24 cellular contexts compared by ENCODE assay signal in genomic region chr2:168239281-168239680, GRCh38.
"Had no signal": no experiment of that assay in that cellular context is flagged by ENCODE, and none has a peak within 500 bp of the region (broad histone marks: within the 10 kb centered on the region; RNA-seq: fewer than 3 reads in every experiment).

No MANE protein-coding gene starts in this region.

- H3K9me3 ChIP-seq: Peyer's patch, SJSA1 had no signal

- H3K4me3 ChIP-seq: cardiac muscle cell, Peyer's patch, SJSA1 had no signal

- H3K36me3 ChIP-seq: brain microvascular endothelial cell, cardiac muscle cell, Peyer's patch, SJSA1 had no signal

- H3K27me3 ChIP-seq: brain microvascular endothelial cell, cardiac muscle cell, Peyer's patch, SJSA1 had no signal

- DNase-seq: activated B cell treated with CpG ODN at 0.5 μM for 24 hours; activated CD4-positive, alpha-beta memory T cell treated with anti-CD3 and anti-CD28 coated beads for 36 hours; activated CD4-positive, alpha-beta T cell treated with anti-CD3 and anti-CD28 coated beads, Interleukin-2, amount 10 ng/mL, durations not matched to agents 7 days and 5 days; activated CD8-positive, alpha-beta memory T cell treated with anti-CD3 and anti-CD28 coated beads for 24 hours; activated gamma-delta T cell treated with Interleukin-2 at 50 U/mL for 16 hours; activated naive CD4-positive, alpha-beta T cell treated with anti-CD3 and anti-CD28 coated beads, Interleukin-2, amount 10 ng/mL, durations not matched to agents 7 days and 5 days; activated naive CD8-positive, alpha-beta T cell treated with anti-CD3 and anti-CD28 coated beads for 36 hours; activated T-cell treated with anti-CD3 and anti-CD28 coated beads, Interleukin-2, amount 50 U/mL, for 48 hours; brain microvascular endothelial cell; cerebellar nuclear complex; MM.1S; NCI-H1105; NCI-H1436; NCI-H1694 treated with DMSO at 0.1 percent for 48 hours; NCI-H2029 treated with DMSO at 0.1 percent for 48 hours; NCI-H510A treated with DMSO at 0.1 percent for 48 hours; NCI-H748 treated with DMSO at 0.1 percent for 48 hours; NK-92 treated with Interleukin-12 subunit alpha and Interleukin-12 subunit beta, amount 100 ng/mL, for 24 hours; Peyer's patch; SHP77; T-helper 9 cell had no signal

- H3K27ac ChIP-seq: brain microvascular endothelial cell, cardiac muscle cell, Peyer's patch, SJSA1 had no signal

- FAIRE-seq: colon had no signal
